Comparison of ENCODE assay signal across 11 cellular contexts in the genomic region with DNA sequence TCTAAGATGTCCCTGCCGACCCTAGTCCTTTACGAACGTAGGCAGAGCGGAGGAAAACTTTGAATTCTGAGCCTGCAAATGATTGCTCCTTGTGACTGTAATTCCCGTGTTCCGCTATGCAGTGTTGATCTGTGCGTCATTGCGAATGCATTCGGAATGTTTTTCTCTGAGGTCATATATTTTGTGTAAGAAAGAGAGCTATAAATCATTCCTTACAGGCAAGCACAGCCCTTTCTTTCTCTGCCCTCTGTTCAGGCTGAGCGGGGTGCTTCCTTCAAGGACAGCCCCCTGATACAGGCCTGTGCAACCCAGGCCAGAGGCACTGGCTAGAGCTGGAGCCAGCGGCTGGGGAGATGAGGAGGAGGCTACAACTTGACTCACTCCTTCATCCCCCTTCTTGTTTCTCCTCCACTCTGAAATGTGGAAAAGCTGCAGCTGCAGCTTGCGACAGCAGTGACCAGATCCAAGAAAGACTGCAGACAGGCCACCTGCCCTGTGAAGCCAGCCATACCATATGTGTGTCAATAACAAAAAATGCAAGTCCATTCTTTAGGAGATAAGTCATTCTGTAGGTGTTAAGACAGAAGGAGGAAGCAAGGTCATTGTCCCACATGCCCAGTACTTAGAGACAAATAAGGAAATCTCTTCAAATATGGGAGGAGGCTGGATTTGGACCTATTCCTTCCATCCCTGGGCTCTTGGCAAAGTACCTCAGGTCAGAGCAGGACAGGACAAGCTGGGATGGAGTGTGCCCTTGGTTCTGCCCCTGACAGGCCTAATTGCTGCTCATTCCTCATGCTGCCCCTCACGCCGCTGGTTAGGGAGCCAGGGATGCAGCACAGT.
DNase-seq lines count a peak whose midpoint lies in the region; ATAC-seq, FAIRE-seq and TF ChIP-seq lines count a peak whose summit lies in the region.
"Had no signal": no experiment of that assay in that cellular context is flagged by ENCODE, and none has a peak within 500 bp of the region (broad histone marks: within the 10 kb centered on the region; RNA-seq: fewer than 3 reads in every experiment).

No MANE protein-coding gene starts in this region.

- TF ChIP-seq EP300 in tibial nerve (IDR thresholded peaks at IDR 0.05) = peak in 1 of 2 donors; percentile 19

- H3K4me1 ChIP-seq in tibial nerve = peaks cover 0 to 36% (median 3%) of the 10 kb centered on the region in 4 donors
- H3K4me1 ChIP-seq in thyroid gland = peaks cover 0 to 3% of the 10 kb centered on the region in 2 donors
- H3K4me1 ChIP-seq: upper lobe of left lung had no signal

- H3K27ac ChIP-seq in tibial nerve = peak overlapping the region in 2 of 4 donors; percentile 39 to 60
- no peak overlapping the region for H3K27ac ChIP-seq in thyroid gland
- H3K27ac ChIP-seq: upper lobe of left lung had no signal

- no peaks in the 10 kb centered on the region for H3K9me3 ChIP-seq in tibial nerve
- H3K9me3 ChIP-seq in thyroid gland = no peaks in the 10 kb centered on the region
- H3K9me3 ChIP-seq: upper lobe of left lung had no signal

- H3K4me3 ChIP-seq in BJ (ENCODE audit: low read depth, low read length) (no peak overlapping the region), fibroblast of pulmonary artery (replicated peaks; ENCODE audit: low read depth, low read length) (no peak overlapping the region), tibial nerve (no peak overlapping the region), thyroid gland (replicated peaks in 1 of 3) (no peak overlapping the region)
- H3K4me3 ChIP-seq: upper lobe of left lung had no signal

- POLR2A ChIA-PET in BJ (lab: Charles Lee) = no interaction called here

- FAIRE-seq in RCC 7860 (lab: Jason Lieb, UNC) = no peak

- TF ChIP-seq POLR2A in tibial nerve (IDR thresholded peaks at IDR 0.05) = no peak
- no peak for TF ChIP-seq POLR2A in thyroid gland (IDR thresholded peaks at IDR 0.05)

- no peaks in the 10 kb centered on the region for H3K27me3 ChIP-seq in BJ (ENCODE audit: control insufficient read depth, insufficient read depth, low read length)
- no peaks in the 10 kb centered on the region for H3K27me3 ChIP-seq in tibial nerve
- H3K27me3 ChIP-seq in thyroid gland = no peaks in the 10 kb centered on the region
- H3K27me3 ChIP-seq: upper lobe of left lung had no signal

- ATAC-seq in HG02763 (IDR thresholded peaks at IDR 0.05; ENCODE audit: unreplicated experiment) (no peak), HG02885 (IDR thresholded peaks at IDR 0.05; ENCODE audit: poor library complexity, unreplicated experiment) (no peak)

- CTCF ChIA-PET in BJ (lab: Yijun Ruan, JAX) = interaction anchor here (0.6 to 1.0 kb wide), 2 partner anchors 21 to 223 kb away, joined by 3 read pairs; no protein-coding TSS in a partner anchor

- DNase-seq in BJ (ENCODE audit: low read depth) = peak; percentile 23
- DNase-seq in RCC 7860 (ENCODE audit: low spot score) = peak; percentile 88
- DNase-seq in fibroblast of pulmonary artery (ENCODE audit: low read depth) = peak; percentile 96
- DNase-seq in occipital lobe (lab: John Stamatoyannopoulos, UW) = peak; percentile 23
- DNase-seq in tibial nerve (ENCODE audit: low spot score in 2 of 2) = no peak
- DNase-seq in thyroid gland = no peak
- DNase-seq: NCI-H1048, SHP77, upper lobe of left lung had no signal

- 28 to 45% methylated on average over 14 of the region's 14 CpGs for WGBS in tibial nerve, 2 donors
- 89 to 90% methylated on average over 14 of the region's 14 CpGs for WGBS in thyroid gland, 2 donors

- TF ChIP-seq CTCF in BJ (IDR thresholded peaks at IDR 0.05; ENCODE audit: insufficient read depth, low read depth, low read length) (no peak), fibroblast of pulmonary artery (IDR thresholded peaks at IDR 0.05; ENCODE audit: low read length, missing control alignments) (no peak), tibial nerve (IDR thresholded peaks at IDR 0.05) (no peak), thyroid gland (IDR thresholded peaks at IDR 0.05) (no peak)

- no peaks in the 10 kb centered on the region for H3K36me3 ChIP-seq in BJ (ENCODE audit: control insufficient read depth, insufficient read depth, low read length)
- no peaks in the 10 kb centered on the region for H3K36me3 ChIP-seq in tibial nerve
- no peaks in the 10 kb centered on the region for H3K36me3 ChIP-seq in thyroid gland
- H3K36me3 ChIP-seq: upper lobe of left lung had no signal

- intact Hi-C loops in thyroid gland (cut with DNase I) = no loop called here

Comparison
In these comparisons a context has a peak if more than half of its experiments do, and no peak if none do; other contexts are left out.
1. DNase-seq: peak in BJ (single experiment), RCC 7860 (single experiment), fibroblast of pulmonary artery (single experiment) and occipital lobe (single experiment); none in tibial nerve (0 of 2) and thyroid gland (0 of 2).